11 cellular contexts compared by ENCODE assay signal in genomic region chr3:27943106-27943505, GRCh38.
DNase-seq lines count a peak whose midpoint lies in the region; ATAC-seq, FAIRE-seq and TF ChIP-seq lines count a peak whose summit lies in the region.
"Had no signal": no experiment of that assay in that cellular context is flagged by ENCODE, and none has a peak within 500 bp of the region (broad histone marks: within the 10 kb centered on the region; RNA-seq: fewer than 3 reads in every experiment).

No MANE protein-coding gene starts in this region.

- FAIRE-seq in GM12892 (lab: Jason Lieb, UNC): no peak

- H3K36me3 ChIP-seq in endodermal cell (ENCODE audit: control insufficient read depth, insufficient read depth, low read length): no peaks in the 10 kb centered on the region
- no peaks in the 10 kb centered on the region for H3K36me3 ChIP-seq in upper lobe of right lung
- H3K36me3 ChIP-seq: stomach had no signal

- H3K4me1 ChIP-seq in endodermal cell (ENCODE audit: control insufficient read depth, insufficient read depth, low read length) (no peaks in the 10 kb centered on the region), upper lobe of right lung (no peaks in the 10 kb centered on the region)
- H3K4me1 ChIP-seq: stomach had no signal

- WGBS in endodermal cell (ENCODE audit: insufficient coverage in 1 of 2, insufficient read length in 1 of 2), 2 experiments: 46% methylated on average over 3 of the region's 3 CpGs; no CpG with 5 or more reads in 1 of the 2 experiments

- H3K4me1 Mint-ChIP-seq in endodermal cell: no peaks in the 10 kb centered on the region
- H3K4me1 Mint-ChIP-seq in stimulated activated effector memory CD8-positive, alpha-beta T cell treated with anti-CD3 and anti-CD28 coated beads, Interleukin-12 subunit alpha, Interleukin-12 subunit beta, amount 100 ng/mL, for 72 hours: no peaks in the 10 kb centered on the region

- peak; percentile 73 for TF ChIP-seq CTCF in endodermal cell (conservative IDR thresholded peaks at IDR 0.05)
- TF ChIP-seq CTCF in upper lobe of right lung (IDR thresholded peaks at IDR 0.05): peak; percentile 32

- intact Hi-C loops in upper lobe of right lung (cut with DNase I): no loop called here

- no peak overlapping the region for H3K27ac ChIP-seq in endodermal cell (ENCODE audit: low read depth, low read length)
- no peak overlapping the region for H3K27ac ChIP-seq in upper lobe of right lung
- H3K27ac ChIP-seq: stomach had no signal

- H3K9me3 Mint-ChIP-seq in endodermal cell: peaks cover 7% of the 10 kb centered on the region
- H3K9me3 Mint-ChIP-seq in stimulated activated effector memory CD8-positive, alpha-beta T cell treated with anti-CD3 and anti-CD28 coated beads, Interleukin-12 subunit alpha, Interleukin-12 subunit beta, amount 100 ng/mL, for 72 hours: no peaks in the 10 kb centered on the region

- H3K27me3 ChIP-seq in endodermal cell (ENCODE audit: control insufficient read depth, insufficient read depth, low read length, poor library complexity, severe bottlenecking) (no peaks in the 10 kb centered on the region), upper lobe of right lung (no peaks in the 10 kb centered on the region)
- H3K27me3 ChIP-seq: stomach had no signal

- TF ChIP-seq POLR2A in GM12892 (IDR thresholded peaks at IDR 0.05; ENCODE audit: low read depth, low read length): no peak

- H3K27ac Mint-ChIP-seq in endodermal cell: no peak overlapping the region
- no peak overlapping the region for H3K27ac Mint-ChIP-seq in stimulated activated effector memory CD8-positive, alpha-beta T cell treated with anti-CD3 and anti-CD28 coated beads, Interleukin-12 subunit alpha, Interleukin-12 subunit beta, amount 100 ng/mL, for 72 hours

- ATAC-seq in upper lobe of right lung (no peak), HG03095 (IDR thresholded peaks at IDR 0.05; ENCODE audit: unreplicated experiment) (no peak)
- ATAC-seq in stimulated activated effector memory CD8-positive, alpha-beta T cell treated with anti-CD3 and anti-CD28 coated beads, Interleukin-12 subunit alpha, Interleukin-12 subunit beta, amount 100 ng/mL, for 72 hours: no peak
- ATAC-seq: naive thymus-derived CD8-positive, alpha-beta T cell had no signal

- no peaks in the 10 kb centered on the region for H3K27me3 Mint-ChIP-seq in endodermal cell (ENCODE audit: insufficient read depth)
- H3K27me3 Mint-ChIP-seq: naive thymus-derived CD8-positive, alpha-beta T cell had no signal

- peak; percentile 14 for DNase-seq in stimulated activated CD4-positive, alpha-beta T cell treated with anti-CD3 and anti-CD28 coated beads, Interleukin-15, amount 100 ng/mL, for 24 hours
- DNase-seq in stimulated activated CD4-positive, alpha-beta T cell treated with anti-CD3 and anti-CD28 coated beads, Interleukin-12 subunit alpha, Interleukin-12 subunit beta, amount 100 ng/mL, for 4 hours: no peak
- DNase-seq in NAMALWA (ENCODE audit: low spot score) (peak; percentile 39), endodermal cell (peak; percentile 83), upper lobe of right lung (no peak), GM12892 (ENCODE audit: insufficient read length) (no peak)
- DNase-seq in stimulated activated effector memory CD8-positive, alpha-beta T cell treated with anti-CD3 and anti-CD28 coated beads, Interleukin-12 subunit alpha, Interleukin-12 subunit beta, amount 100 ng/mL, for 72 hours (ENCODE audit: low spot score in 2 of 2): no peak
- DNase-seq: cortex of kidney, stomach had no signal

- H3K36me3 Mint-ChIP-seq in endodermal cell (ENCODE audit: low read depth): peaks cover 3% of the 10 kb centered on the region
- H3K36me3 Mint-ChIP-seq in stimulated activated effector memory CD8-positive, alpha-beta T cell treated with anti-CD3 and anti-CD28 coated beads, Interleukin-12 subunit alpha, Interleukin-12 subunit beta, amount 100 ng/mL, for 72 hours: no peaks in the 10 kb centered on the region

- H3K9me3 ChIP-seq in endodermal cell (ENCODE audit: control insufficient read depth, low read length): no peaks in the 10 kb centered on the region
- H3K9me3 ChIP-seq in upper lobe of right lung: no peaks in the 10 kb centered on the region
- H3K9me3 ChIP-seq: stomach had no signal

- H3K4me3 ChIP-seq in endodermal cell (ENCODE audit: low read length): no peak overlapping the region
- H3K4me3 ChIP-seq in upper lobe of right lung: no peak overlapping the region
- H3K4me3 ChIP-seq: stomach had no signal

- H3K4me3 Mint-ChIP-seq in endodermal cell: no peak overlapping the region
- no peak overlapping the region for H3K4me3 Mint-ChIP-seq in stimulated activated effector memory CD8-positive, alpha-beta T cell treated with anti-CD3 and anti-CD28 coated beads, Interleukin-12 subunit alpha, Interleukin-12 subunit beta, amount 100 ng/mL, for 72 hours
- H3K4me3 Mint-ChIP-seq: naive thymus-derived CD8-positive, alpha-beta T cell had no signal

- no peak overlapping the region for H3K9ac ChIP-seq in endodermal cell (ENCODE audit: extremely low read depth, low read length, poor library complexity, severe bottlenecking)

Comparison
In these comparisons a context has a peak if more than half of its experiments do, and no peak if none do; other contexts are left out.
1. DNase-seq: peak in stimulated activated CD4-positive, alpha-beta T cell treated with anti-CD3 and anti-CD28 coated beads, Interleukin-15, amount 100 ng/mL, for 24 hours (single experiment), NAMALWA (single experiment) and endodermal cell (single experiment); none in stimulated activated CD4-positive, alpha-beta T cell treated with anti-CD3 and anti-CD28 coated beads, Interleukin-12 subunit alpha, Interleukin-12 subunit beta, amount 100 ng/mL, for 4 hours (single experiment), upper lobe of right lung (single experiment), stimulated activated effector memory CD8-positive, alpha-beta T cell treated with anti-CD3 and anti-CD28 coated beads, Interleukin-12 subunit alpha, Interleukin-12 subunit beta, amount 100 ng/mL, for 72 hours (0 of 2) and GM12892 (single experiment).